Comparison of ENCODE assay signal across 9 cellular contexts in the genomic region with DNA sequence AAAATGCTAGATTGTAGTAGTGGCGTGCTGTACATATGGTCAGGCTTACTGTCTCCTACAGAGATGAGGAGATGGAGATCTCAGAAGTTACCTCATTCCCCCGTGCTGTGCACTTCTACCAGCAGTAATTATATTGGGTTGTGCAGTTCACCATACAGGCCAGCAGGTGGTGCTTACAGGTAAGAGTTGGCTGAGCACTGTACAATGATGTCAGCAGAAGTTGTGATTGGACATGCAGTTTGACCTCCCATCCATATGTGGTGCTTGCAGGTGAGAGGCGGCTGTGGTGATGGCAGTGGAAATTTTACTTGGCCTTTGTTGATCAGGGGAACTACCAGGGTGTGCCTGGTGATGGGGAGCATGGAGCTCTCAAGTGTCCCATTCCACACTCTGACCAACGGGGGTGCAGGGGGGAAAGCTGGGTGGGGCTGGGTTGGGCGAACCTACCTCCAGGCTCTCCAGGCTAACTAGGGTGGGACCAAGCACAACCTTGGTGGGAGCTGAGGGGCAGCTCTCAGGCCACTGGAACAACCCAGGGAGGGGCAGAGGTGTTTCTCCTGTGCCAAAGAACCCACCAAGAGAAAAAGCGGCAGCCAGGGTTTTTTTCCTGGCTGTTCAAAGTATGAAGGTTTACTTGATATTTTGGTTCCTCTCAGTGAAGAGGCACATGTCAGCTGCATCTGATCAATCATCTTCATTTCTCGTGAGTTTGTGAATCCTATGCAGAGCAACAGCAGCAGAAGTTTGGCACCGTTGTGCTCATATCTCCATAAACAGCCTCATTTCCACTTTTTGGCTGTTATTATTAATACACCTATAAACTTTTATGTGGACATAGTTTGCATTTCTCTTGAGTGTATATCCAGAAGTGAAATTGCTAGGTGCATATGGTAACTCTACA.
DNase-seq lines count a peak whose midpoint lies in the region; ATAC-seq and TF ChIP-seq lines count a peak whose summit lies in the region.
"Had no signal": no experiment of that assay in that cellular context is flagged by ENCODE, and none has a peak within 500 bp of the region (broad histone marks: within the 10 kb centered on the region; RNA-seq: fewer than 3 reads in every experiment).

No MANE protein-coding gene starts in this region.

- no peaks in the 10 kb centered on the region for H3K4me1 Mint-ChIP-seq in Caco-2 (ENCODE audit: low read depth, unreplicated experiment)
- H3K4me1 Mint-ChIP-seq in activated T-helper 1 cell treated with anti-CD3 and anti-CD28 coated beads, Interleukin-12 subunit alpha, Interleukin-12 subunit beta, Interleukin-2, Interleukin-4 antibody, amounts not matched to agents 30 ng/mL and 10 ng/mL and 1 ng/mL, durations not matched to agents 14 hours and 24 hours and 36 hours (ENCODE audit: low read depth), result no peaks in the 10 kb centered on the region

- POLR2A ChIA-PET in Caco-2 (lab: Charles Lee), result no interaction called here

- no peak overlapping the region for H3K27ac Mint-ChIP-seq in Caco-2 (ENCODE audit: unreplicated experiment)
- H3K27ac Mint-ChIP-seq in activated T-helper 1 cell treated with anti-CD3 and anti-CD28 coated beads, Interleukin-12 subunit alpha, Interleukin-12 subunit beta, Interleukin-2, Interleukin-4 antibody, amounts not matched to agents 30 ng/mL and 10 ng/mL and 1 ng/mL, durations not matched to agents 14 hours and 24 hours and 36 hours, result no peak overlapping the region

- DNase-seq in Caco-2, result peak; percentile 66 to 71
- peak; percentile 1 for DNase-seq in NCI-H226
- peak; percentile 21 for DNase-seq in activated T-helper 1 cell treated with anti-CD3 and anti-CD28 coated beads, Interleukin-12 subunit alpha, Interleukin-12 subunit beta, Interleukin-2, Interleukin-4 antibody, amounts not matched to agents 30 ng/mL and 10 ng/mL and 1 ng/mL, durations not matched to agents 14 hours and 24 hours and 36 hours (ENCODE audit: low spot score)
- DNase-seq in right cardiac atrium, result peak in 2 of 3 donors; percentile 33 to 45
- peak; percentile 25 to 29 for DNase-seq in stimulated activated CD4-positive, alpha-beta T cell treated with anti-CD3 and anti-CD28 coated beads, Interleukin-15, amount 100 ng/mL, for 48 hours (ENCODE audit: low read depth in 2 of 2)
- no peak for DNase-seq in globus pallidus (ENCODE audit: low spot score)

- intact Hi-C loops in Caco-2 (cut with micrococcal nuclease; ENCODE audit: unreplicated experiment), result loop anchor here (1.0 to 2.0 kb wide), 4 partner anchors 134 to 369 kb away; no protein-coding TSS in a partner anchor
- intact Hi-C loops in activated T-helper 1 cell treated with anti-CD3 and anti-CD28 coated beads, Interleukin-12 subunit alpha, Interleukin-12 subunit beta, Interleukin-2, Interleukin-4 antibody, amounts not matched to agents 30 ng/mL and 10 ng/mL and 1 ng/mL, durations not matched to agents 14 hours and 24 hours and 36 hours (cut with micrococcal nuclease), result loop anchor here (1.0 kb wide), 2 partner anchors 133 to 369 kb away; no protein-coding TSS in a partner anchor
- intact Hi-C loops in right cardiac atrium (cut with DNase I), result no loop called here

- H3K4me3 ChIP-seq in Caco-2 (ENCODE audit: low read depth, low read length), result no peak overlapping the region
- H3K4me3 ChIP-seq in right cardiac atrium (ENCODE audit: low read length), result no peak overlapping the region
- H3K4me3 ChIP-seq: tibial artery had no signal

- no peaks in the 10 kb centered on the region for H3K9me3 ChIP-seq in Caco-2
- H3K9me3 ChIP-seq in right cardiac atrium (ENCODE audit: control insufficient read depth, low read length), result no peaks in the 10 kb centered on the region

- no peaks in the 10 kb centered on the region for H3K27me3 ChIP-seq in Caco-2 (replicated peaks; ENCODE audit: control insufficient read depth, insufficient read depth, low read length)
- H3K27me3 ChIP-seq in right cardiac atrium (ENCODE audit: control insufficient read depth, insufficient read depth), result no peaks in the 10 kb centered on the region
- H3K27me3 ChIP-seq: tibial artery had no signal

- CTCF ChIA-PET in Caco-2 (lab: Charles Lee), result interaction anchor here (2.0 kb wide), 1 partner anchor 206 kb away, joined by 5 read pairs; no protein-coding TSS in a partner anchor

- peak; percentile 70 to 76 for TF ChIP-seq CTCF in Caco-2 (IDR thresholded peaks at IDR 0.05; ENCODE audit: insufficient read depth in 1 of 2, low read depth in 1 of 2, low read length in 1 of 2, severe bottlenecking in 1 of 2, unreplicated experiment in 1 of 2)

- H3K27ac ChIP-seq in right cardiac atrium (ENCODE audit: low read length), result no peak overlapping the region
- H3K27ac ChIP-seq: tibial artery had no signal

- no TSS peak for BruUV-seq in Caco-2 (replicated peaks; lab: Mats Ljungman, UMichigan)

- H3K4me3 Mint-ChIP-seq in Caco-2 (ENCODE audit: unreplicated experiment), result no peak overlapping the region
- H3K4me3 Mint-ChIP-seq in activated T-helper 1 cell treated with anti-CD3 and anti-CD28 coated beads, Interleukin-12 subunit alpha, Interleukin-12 subunit beta, Interleukin-2, Interleukin-4 antibody, amounts not matched to agents 30 ng/mL and 10 ng/mL and 1 ng/mL, durations not matched to agents 14 hours and 24 hours and 36 hours, result no peak overlapping the region

- WGBS in right cardiac atrium, result 78% methylated on average over 8 of the region's 8 CpGs

- ATAC-seq in GM18868 (IDR thresholded peaks at IDR 0.05; ENCODE audit: unreplicated experiment), result peak; percentile 100
- peak; percentile 100 for ATAC-seq in HG03025 (IDR thresholded peaks at IDR 0.05; ENCODE audit: low FRiP score, unreplicated experiment)
- peak; percentile 59 to 61 for ATAC-seq in right cardiac atrium

- H3K9me3 Mint-ChIP-seq in Caco-2 (ENCODE audit: unreplicated experiment), result no peaks in the 10 kb centered on the region
- H3K9me3 Mint-ChIP-seq in activated T-helper 1 cell treated with anti-CD3 and anti-CD28 coated beads, Interleukin-12 subunit alpha, Interleukin-12 subunit beta, Interleukin-2, Interleukin-4 antibody, amounts not matched to agents 30 ng/mL and 10 ng/mL and 1 ng/mL, durations not matched to agents 14 hours and 24 hours and 36 hours, result no peaks in the 10 kb centered on the region

- no peaks in the 10 kb centered on the region for H3K36me3 ChIP-seq in Caco-2 (ENCODE audit: control insufficient read depth, insufficient read depth, low read length)
- H3K36me3 ChIP-seq: tibial artery had no signal

- H3K4me1 ChIP-seq in Caco-2, result no peaks in the 10 kb centered on the region
- H3K4me1 ChIP-seq in right cardiac atrium (ENCODE audit: control insufficient read depth, insufficient read depth, low read length), result no peaks in the 10 kb centered on the region
- H3K4me1 ChIP-seq: tibial artery had no signal

- peaks cover 6% of the 10 kb centered on the region for H3K27me3 Mint-ChIP-seq in Caco-2 (ENCODE audit: insufficient read depth, unreplicated experiment)
- H3K27me3 Mint-ChIP-seq in activated T-helper 1 cell treated with anti-CD3 and anti-CD28 coated beads, Interleukin-12 subunit alpha, Interleukin-12 subunit beta, Interleukin-2, Interleukin-4 antibody, amounts not matched to agents 30 ng/mL and 10 ng/mL and 1 ng/mL, durations not matched to agents 14 hours and 24 hours and 36 hours (ENCODE audit: insufficient read depth), result peaks cover 4% of the 10 kb centered on the region

- no peaks in the 10 kb centered on the region for H3K36me3 Mint-ChIP-seq in Caco-2 (ENCODE audit: insufficient read depth, unreplicated experiment)
- no peaks in the 10 kb centered on the region for H3K36me3 Mint-ChIP-seq in activated T-helper 1 cell treated with anti-CD3 and anti-CD28 coated beads, Interleukin-12 subunit alpha, Interleukin-12 subunit beta, Interleukin-2, Interleukin-4 antibody, amounts not matched to agents 30 ng/mL and 10 ng/mL and 1 ng/mL, durations not matched to agents 14 hours and 24 hours and 36 hours (ENCODE audit: low read depth)

Comparison
In these comparisons a context has a peak if more than half of its experiments do, and no peak if none do; other contexts are left out.
1. intact Hi-C loops: an anchor here in Caco-2 (1.0 to 2.0 kb wide) and activated T-helper 1 cell treated with anti-CD3 and anti-CD28 coated beads, Interleukin-12 subunit alpha, Interleukin-12 subunit beta, Interleukin-2, Interleukin-4 antibody, amounts not matched to agents 30 ng/mL and 10 ng/mL and 1 ng/mL, durations not matched to agents 14 hours and 24 hours and 36 hours (1.0 kb wide); none called in right cardiac atrium.